Comparison of ENCODE assay signal across 7 cellular contexts in genomic region chr2:63608865-63609264, GRCh38. TPM values are rescaled to one million over a fixed set of nuclear protein-coding genes. Genes with fewer than 3 reads are reported as not detected.
DNase-seq lines count a peak whose midpoint lies in the region; ATAC-seq and TF ChIP-seq lines count a peak whose summit lies in the region.
"Not testable (repeated sequence)": the region's sequence is repeated elsewhere in the genome, so short reads cannot be mapped to it uniquely, and the experiment has no call there.

No MANE protein-coding gene starts in this region.

- not testable (repeated sequence) for H3K9ac ChIP-seq in adipocyte (ENCODE audit: low read length)

- ATAC-seq in psoas muscle, result peak in 3 of 4 donors; percentile 29 to 58 (median 57)

- not testable (repeated sequence) for H3K27ac ChIP-seq in psoas muscle

- 31 to 41% (median 32%) methylated on average over 8 of the region's 8 CpGs for WGBS in psoas muscle, 3 donors

- H3K36me3 ChIP-seq in adipocyte (ENCODE audit: control insufficient read depth, insufficient read depth, low read length, severe bottlenecking), result peaks cover 43% of the 10 kb centered on the region
- peaks cover 15 to 42% of the 10 kb centered on the region in 2 donors for H3K36me3 ChIP-seq in psoas muscle (ENCODE audit: insufficient read depth in 1 of 2, low read depth in 1 of 2)

- not testable (repeated sequence) for H3K4me3 ChIP-seq in adipocyte (ENCODE audit: low read length); foreskin fibroblast (ENCODE audit: low read depth in 1 of 2, low read length in 2 of 2); psoas muscle

- DNase-seq in AG20443 (ENCODE audit: low spot score) (peak; percentile 62), GM04503 (ENCODE audit: low read depth) (peak; percentile 30), LHCN-M2 (ENCODE audit: low read depth) (peak; percentile 15), adipocyte (ENCODE audit: low read depth) (peak; percentile 42), fibroblast of peridontal ligament (ENCODE audit: extremely low read depth) (peak; percentile 37), foreskin fibroblast (peak; percentile 51 to 75)
- not testable (repeated sequence) for DNase-seq in psoas muscle

- H3K27me3 ChIP-seq in adipocyte (replicated peaks; ENCODE audit: control insufficient read depth, insufficient read depth, low read length); psoas muscle (ENCODE audit: insufficient read depth in 3 of 3, low read length in 2 of 3): not testable (repeated sequence)

- not testable (repeated sequence) for TF ChIP-seq CTCF in foreskin fibroblast (IDR thresholded peaks at IDR 0.05; ENCODE audit: low read depth, low read length); psoas muscle (IDR thresholded peaks at IDR 0.05)

- intact Hi-C loops in psoas muscle (cut with DNase I), result not testable (repeated sequence)

- H3K4me1 ChIP-seq in adipocyte (ENCODE audit: control insufficient read depth, insufficient read depth, low read length), result peaks cover 20% of the 10 kb centered on the region
- not testable (repeated sequence) for H3K4me1 ChIP-seq in psoas muscle

- not testable (repeated sequence) for H3K9me3 ChIP-seq in adipocyte (ENCODE audit: control insufficient read depth, low read length); psoas muscle

RNA-seq across cellular contexts. Expression of gene MDH1, which starts 20.1 kb away (rescaled TPM):
- total RNA-seq in LHCN-M2 (2014; rRNA removed) (197 and 211 TPM in 2 replicates), psoas muscle (100 to 1,000 TPM; 185 to 564 (median 310) TPM)
- 148 TPM for polyA plus RNA-seq in LHCN-M2 (2012)
- polyA plus RNA-seq in psoas muscle, result 100 to 1,000 TPM; 256 to 457 (median 386) TPM

RNA-seq across cellular contexts. Expression of gene WDPCP, which starts 20.6 kb away (rescaled TPM):
- total RNA-seq in LHCN-M2 (2014; rRNA removed) (6.8 and 7.7 TPM in 2 replicates), psoas muscle (10 to 100 TPM in 2 of 4 donors, 1 to 10 TPM in 2; 4.4 to 17.2 (median 11.5) TPM)
- 2.0 TPM for polyA plus RNA-seq in LHCN-M2 (2012)
- polyA plus RNA-seq in psoas muscle, result 1 to 10 TPM; 1.7 to 4.0 (median 2.8) TPM
